Comparison of ENCODE assay signal across 15 cellular contexts in the genomic region with DNA sequence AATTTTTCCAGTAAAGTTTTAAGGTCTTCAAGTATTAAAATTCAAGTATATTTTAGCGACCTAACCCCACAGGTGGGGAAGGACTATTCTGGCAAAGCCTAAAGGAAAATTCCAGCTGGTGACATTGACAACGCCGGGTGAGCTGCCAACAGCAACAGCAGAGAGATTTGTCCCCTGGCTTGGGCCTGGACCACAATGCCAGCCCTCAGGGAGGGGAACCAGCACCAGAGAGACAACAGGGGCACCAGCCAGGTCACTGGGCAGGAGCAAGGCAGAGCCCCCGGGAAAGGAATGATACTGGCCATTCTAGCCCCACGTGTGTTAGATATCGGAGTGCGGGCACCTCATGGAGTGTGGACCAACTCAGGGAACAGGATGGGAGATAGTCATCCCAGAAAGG.
"Had no signal": no experiment of that assay in that cellular context is flagged by ENCODE, and none has a peak within 500 bp of the region (broad histone marks: within the 10 kb centered on the region; RNA-seq: fewer than 3 reads in every experiment).

No MANE protein-coding gene starts in this region.

- ATAC-seq: activated CD4-positive, alpha-beta T cell treated with anti-CD3 and anti-CD28 coated beads for 36 hours; foreskin keratinocyte; left lobe of liver had no signal

- H3K9me3 Mint-ChIP-seq: activated T-helper 1 cell treated with anti-CD3 and anti-CD28 coated beads, Interleukin-12 subunit alpha, Interleukin-12 subunit beta, Interleukin-2, Interleukin-4 antibody, amounts not matched to agents 30 ng/mL and 10 ng/mL and 1 ng/mL, durations not matched to agents 14 hours and 24 hours and 36 hours; type B pancreatic cell had no signal

- DNase-seq: activated CD4-positive, alpha-beta T cell treated with anti-CD3 and anti-CD28 coated beads for 36 hours; activated CD4-positive, alpha-beta T cell treated with anti-CD3 and anti-CD28 coated beads, Interleukin-2, amount 50 U/mL, for 48 hours; activated gamma-delta T cell treated with Interleukin-2 at 50 U/mL for 16 hours; foreskin keratinocyte; hypothalamus; mammary epithelial cell; retina; stomach; WERI-Rb-1 had no signal

- H3K9me3 ChIP-seq: neutrophil, stomach had no signal

- H3K27ac ChIP-seq: epithelial cell of prostate, foreskin keratinocyte, neutrophil, stomach, WERI-Rb-1 had no signal

- H3K27me3 ChIP-seq: foreskin keratinocyte, neutrophil, stomach had no signal

- H3K4me1 ChIP-seq: foreskin keratinocyte had no signal

- H3K4me3 ChIP-seq: stomach had no signal

- H3K4me3 Mint-ChIP-seq: activated CD4-positive, alpha-beta T cell treated with anti-CD3 and anti-CD28 coated beads for 36 hours; activated naive CD8-positive, alpha-beta T cell; activated T-helper 1 cell treated with anti-CD3 and anti-CD28 coated beads, Interleukin-12 subunit alpha, Interleukin-12 subunit beta, Interleukin-2, Interleukin-4 antibody, amounts not matched to agents 30 ng/mL and 10 ng/mL and 1 ng/mL, durations not matched to agents 14 hours and 24 hours and 36 hours; type B pancreatic cell had no signal

- H3K36me3 ChIP-seq: neutrophil had no signal

- H3K4me1 Mint-ChIP-seq: activated CD4-positive, alpha-beta T cell treated with anti-CD3 and anti-CD28 coated beads for 36 hours had no signal

- H3K27ac Mint-ChIP-seq: activated CD4-positive, alpha-beta T cell treated with anti-CD3 and anti-CD28 coated beads for 36 hours; activated naive CD8-positive, alpha-beta T cell; activated T-helper 1 cell treated with anti-CD3 and anti-CD28 coated beads, Interleukin-12 subunit alpha, Interleukin-12 subunit beta, Interleukin-2, Interleukin-4 antibody, amounts not matched to agents 30 ng/mL and 10 ng/mL and 1 ng/mL, durations not matched to agents 14 hours and 24 hours and 36 hours; type B pancreatic cell had no signal

- H3K27me3 Mint-ChIP-seq: activated CD4-positive, alpha-beta T cell treated with anti-CD3 and anti-CD28 coated beads for 36 hours; activated naive CD8-positive, alpha-beta T cell; type B pancreatic cell had no signal
